ENCODE assay signal across 25 cellular contexts in genomic region chr11:92475316-92475715, GRCh38.
"Had no signal": no experiment of that assay in that cellular context is flagged by ENCODE, and none has a peak within 500 bp of the region (broad histone marks: within the 10 kb centered on the region; RNA-seq: fewer than 3 reads in every experiment).

No MANE protein-coding gene starts in this region.

- H3K9me3 ChIP-seq: left ventricle myocardium inferior, mucosa of descending colon, pancreas, prostate gland, tibial nerve, upper lobe of left lung, vagina had no signal

- H3K4me2 ChIP-seq: smooth muscle cell had no signal

- H3K4me1 ChIP-seq: left ventricle myocardium inferior, prostate gland, tibial nerve, upper lobe of left lung, vagina had no signal

- H3K36me3 ChIP-seq: left ventricle myocardium inferior, pancreas, prostate gland, tibial nerve, upper lobe of left lung, vagina had no signal

- DNase-seq: hypothalamus; immature natural killer cell; kidney; left ventricle myocardium inferior; mesendoderm; naive thymus-derived CD4-positive, alpha-beta T cell; nucleus accumbens; pancreas; posterior cingulate gyrus; stimulated activated CD4-positive, alpha-beta T cell treated with anti-CD3 and anti-CD28 coated beads, Interleukin-1b, Interleukin-23, amount 100 ng/mL, for 48 hours; stimulated activated CD4-positive, alpha-beta T cell treated with anti-CD3 and anti-CD28 coated beads, Interleukin-2, amount 100 ng/mL, for 48 hours; stimulated activated CD4-positive, alpha-beta T cell treated with anti-CD3 and anti-CD28 coated beads, Interleukin-4, amount 100 ng/mL, for 4 hours; stimulated activated CD8-positive, alpha-beta memory T cell treated with anti-CD3 and anti-CD28 coated beads, Interleukin-4, amount 100 ng/mL, for 48 hours; stimulated activated naive CD4-positive, alpha-beta T cell treated with Interleukin-2 at 50 U/mL for 16 hours; stimulated activated naive CD8-positive, alpha-beta T cell treated with anti-CD3 and anti-CD28 coated beads, Interleukin-15, amount 100 ng/mL, for 72 hours; substantia nigra; upper lobe of left lung had no signal

- ATAC-seq: naive thymus-derived CD4-positive, alpha-beta T cell; natural killer cell treated with Interleukin-12 subunit alpha and Interleukin-12 subunit beta and Interleukin-15 and Interleukin-18, amount 100 ng/mL, for 72 hours; pancreas; stimulated activated memory B cell treated with anti-CD40 and anti-IgM and Interleukin-4, amounts not matched to agents 10 μg/mL and 1 μg/mL and 100 μg/mL, for 72 hours; stimulated activated naive CD8-positive, alpha-beta T cell treated with anti-CD3 and anti-CD28 coated beads, Interleukin-15, amount 100 ng/mL, for 72 hours had no signal

- H3K27ac ChIP-seq: left ventricle myocardium inferior, pancreas, prostate gland, tibial nerve, upper lobe of left lung, vagina had no signal

- H3K27me3 ChIP-seq: pancreas, tibial nerve, upper lobe of left lung, vagina had no signal

- H3K4me3 ChIP-seq: left ventricle myocardium inferior, lung, mucosa of descending colon, pancreas, prostate gland, smooth muscle cell, tibial nerve, upper lobe of left lung, vagina had no signal
